In the genomic region with DNA sequence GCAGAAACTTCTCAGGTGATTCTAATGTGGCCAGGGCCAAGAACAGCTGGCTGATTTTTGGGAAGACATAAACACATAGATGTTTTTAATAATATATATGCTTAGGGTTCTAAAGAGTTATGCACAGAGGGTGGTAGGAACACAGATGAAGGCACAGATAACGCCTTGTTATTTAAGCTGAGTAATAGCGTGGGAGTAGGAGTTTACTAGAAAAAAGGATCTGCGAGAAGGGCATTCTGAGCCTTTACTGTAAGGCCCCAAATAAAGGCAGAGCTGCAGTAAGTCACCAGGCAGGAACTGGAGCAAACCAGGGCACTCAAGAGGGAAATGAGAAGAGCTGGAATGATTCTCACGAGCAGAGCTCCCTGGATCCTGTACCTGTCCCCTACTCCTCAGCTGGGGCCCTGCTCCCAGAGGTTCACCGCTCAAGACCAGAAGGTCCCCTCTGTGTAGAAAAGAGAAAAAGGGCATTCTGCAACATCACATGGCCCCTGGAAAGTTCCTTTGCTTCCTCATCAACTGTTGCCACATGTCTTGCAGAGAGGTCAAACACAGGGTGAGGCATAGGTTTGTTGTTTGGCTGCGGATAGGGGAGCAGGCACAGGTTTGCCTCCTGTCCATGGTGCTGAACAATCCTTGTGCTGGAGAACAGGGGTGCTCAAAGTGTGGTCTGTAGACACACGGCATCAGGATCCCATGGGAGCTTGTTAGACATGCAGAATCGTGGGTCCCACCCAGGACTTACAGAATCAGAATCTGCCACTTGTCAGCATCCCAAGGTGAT, we compare ENCODE assay signal across 1 cellular context.
TF ChIP-seq lines count a peak whose summit lies in the region.

No MANE protein-coding gene starts in this region.

TF ChIP-seq in GM23338, 12 proteins besides CTCF, POLR2A, EP300 and RAD21 (continued from another document):
- TF ChIP-seq ETS1 (IDR thresholded peaks at IDR 0.05), result no peak
